Comparison of ENCODE assay signal across 16 cellular contexts in genomic region chr10:131569851-131570715, GRCh38.
DNase-seq lines count a peak whose midpoint lies in the region; ATAC-seq and TF ChIP-seq lines count a peak whose summit lies in the region.
"Had no signal": no experiment of that assay in that cellular context is flagged by ENCODE, and none has a peak within 500 bp of the region (broad histone marks: within the 10 kb centered on the region; RNA-seq: fewer than 3 reads in every experiment).

No MANE protein-coding gene starts in this region.

- H3K79me2 ChIP-seq in SK-N-SH (ENCODE audit: insufficient read depth) (no peaks in the 10 kb centered on the region), hepatocyte (no peaks in the 10 kb centered on the region)

- H3K9ac ChIP-seq in SK-N-SH = no peak overlapping the region

- H3K27ac ChIP-seq in SK-N-SH (ENCODE audit: low read depth in 2 of 2, low read length in 1 of 2) (no peak overlapping the region), hepatocyte (no peak overlapping the region), gastroesophageal sphincter (no peak overlapping the region)
- H3K27ac ChIP-seq: tibial artery had no signal

- 0 out of 2 replicates have a peak, but pooled peaks cover under 1% of the 10 kb centered on the region for H3K9me3 ChIP-seq in SK-N-SH
- no peaks in the 10 kb centered on the region for H3K9me3 ChIP-seq in hepatocyte (ENCODE audit: low read depth)
- H3K9me3 ChIP-seq in gastroesophageal sphincter = peaks cover 0 to 24% (median 0%) of the 10 kb centered on the region in 3 donors

- TF ChIP-seq EP300 in SK-N-SH (IDR thresholded peaks at IDR 0.05; ENCODE audit: borderline replicate concordance in 1 of 2, low read depth in 1 of 2, low read length in 1 of 2) (no peak), gastroesophageal sphincter (IDR thresholded peaks at IDR 0.05) (no peak)

- H3K4me2 ChIP-seq in SK-N-SH = no peak overlapping the region
- H3K4me2 ChIP-seq in hepatocyte = no peak overlapping the region

- no peaks in the 10 kb centered on the region for H3K9me2 ChIP-seq in SK-N-SH
- no peaks in the 10 kb centered on the region for H3K9me2 ChIP-seq in hepatocyte (replicated peaks; ENCODE audit: insufficient read depth)

- TF ChIP-seq POLR2A in gastroesophageal sphincter (IDR thresholded peaks at IDR 0.05) = no peak

- H3K27me3 ChIP-seq in SK-N-SH (ENCODE audit: insufficient read depth) (no peaks in the 10 kb centered on the region), hepatocyte (peaks cover 3% of the 10 kb centered on the region), gastroesophageal sphincter (peaks cover 56% of the 10 kb centered on the region)
- H3K27me3 ChIP-seq: tibial artery had no signal

- no peak overlapping the region for H3K4me3 ChIP-seq in SK-N-SH (ENCODE audit: low read depth in 2 of 2, low read length in 1 of 2)
- H3K4me3 ChIP-seq in hepatocyte = no peak overlapping the region
- H3K4me3 ChIP-seq in gastroesophageal sphincter = no peak overlapping the region
- H3K4me3 ChIP-seq: tibial artery had no signal

- CTCF ChIA-PET in SK-N-SH (lab: Yijun Ruan, JAX) = interaction anchor here (0.5 to 2.4 kb wide), 4 partner anchors 8 to 303 kb away, joined by 3 to 6 read pairs (median 4); no protein-coding TSS in a partner anchor

- POLR2A ChIA-PET in SK-N-SH (lab: Yijun Ruan, JAX) = no interaction called here

- H3K36me3 ChIP-seq in SK-N-SH (replicated peaks in 1 of 2; ENCODE audit: control insufficient read depth in 1 of 2, insufficient read depth in 2 of 2, low read length in 1 of 2) = no peaks in the 10 kb centered on the region
- H3K36me3 ChIP-seq in hepatocyte (replicated peaks; ENCODE audit: insufficient read depth, low read depth) = no peaks in the 10 kb centered on the region
- H3K36me3 ChIP-seq in gastroesophageal sphincter = no peaks in the 10 kb centered on the region
- H3K36me3 ChIP-seq: tibial artery had no signal

- H3F3A ChIP-seq in SK-N-SH (replicated peaks; ENCODE audit: insufficient read depth) = no peaks in the 10 kb centered on the region

- no peaks in the 10 kb centered on the region for H3K4me1 ChIP-seq in SK-N-SH (ENCODE audit: control insufficient read depth in 1 of 2, insufficient read depth in 2 of 2, low read depth in 1 of 2, low read length in 1 of 2)
- H3K4me1 ChIP-seq in hepatocyte (ENCODE audit: insufficient read depth) = no peaks in the 10 kb centered on the region
- H3K4me1 ChIP-seq in gastroesophageal sphincter = no peaks in the 10 kb centered on the region
- H3K4me1 ChIP-seq: tibial artery had no signal

- DNase-seq in SK-N-SH = peak; percentile 41
- DNase-seq in hepatocyte (ENCODE audit: low spot score) = no peak
- DNase-seq in retina = peak; percentile 48
- no peak for DNase-seq in COLO829 (ENCODE audit: low spot score)
- DNase-seq in D341Med (ENCODE audit: low spot score) = no peak
- DNase-seq: activated effector memory CD4-positive, alpha-beta T cell treated with Interleukin-2 at 50 U/mL for 16 hours; CD4-positive, alpha-beta T cell; mesenchymal stem cell; NCI-H345; nucleus accumbens; PC-3; stimulated activated CD4-positive, alpha-beta T cell treated with anti-CD3 and anti-CD28 coated beads, Interleukin-4, amount 100 ng/mL, for 24 hours had no signal

- no peak for TF ChIP-seq CTCF in SK-N-SH (IDR thresholded peaks at IDR 0.05)
- peak; percentile 32; the same call in 1 of the 2 replicates for TF ChIP-seq CTCF in LNCAP (IDR thresholded peaks at IDR 0.05)
- peak; percentile 19 for TF ChIP-seq CTCF in hepatocyte (IDR thresholded peaks at IDR 0.05; ENCODE audit: poor library complexity)
- no peak for TF ChIP-seq CTCF in gastroesophageal sphincter (IDR thresholded peaks at IDR 0.05)

- H2AFZ ChIP-seq in SK-N-SH (ENCODE audit: low read depth) = no peak overlapping the region
- no peak overlapping the region for H2AFZ ChIP-seq in hepatocyte

- peak; percentile 24; the same call in 1 of the 2 replicates for TF ChIP-seq RAD21 in SK-N-SH (IDR thresholded peaks at IDR 0.05; ENCODE audit: low read length)

- WGBS in SK-N-SH (ENCODE audit: low lambda C conversion rate) = 41% methylated on average over 10 of the region's 21 CpGs
- 80% methylated on average over 17 of the region's 21 CpGs for WGBS in hepatocyte (ENCODE audit: low lambda C conversion rate, missing lambda C conversion rate)
- WGBS in gastroesophageal sphincter (ENCODE audit: low coverage in 1 of 2), 2 donors = 45 to 61% methylated on average over 4 of the region's 21 CpGs

- ATAC-seq in SK-N-SH treated with all-trans-retinoic acid at 6 μM for 48 hours (no peak), gastroesophageal sphincter (no peak)
- ATAC-seq: PC-3 had no signal

- no peaks in the 10 kb centered on the region for H4K20me1 ChIP-seq in SK-N-SH (ENCODE audit: insufficient read depth)
- H4K20me1 ChIP-seq in hepatocyte (ENCODE audit: insufficient read depth, poor library complexity, severe bottlenecking) = no peaks in the 10 kb centered on the region

TF ChIP-seq in SK-N-SH, 30 proteins besides CTCF, POLR2A, EP300 and RAD21 (continues in another document):
- TF ChIP-seq JUND (IDR thresholded peaks at IDR 0.05) (no peak), EZH2phosphoT487 (IDR thresholded peaks at IDR 0.05; ENCODE audit: borderline replicate concordance, low read depth) (no peak), TEAD4 (IDR thresholded peaks at IDR 0.05; ENCODE audit: borderline replicate concordance, insufficient read depth) (no peak), GABPA (IDR thresholded peaks at IDR 0.05; ENCODE audit: low read depth) (no peak), FOXM1 (IDR thresholded peaks at IDR 0.05; ENCODE audit: low read depth) (no peak), PBX3 (IDR thresholded peaks at IDR 0.05) (no peak), SIN3A (IDR thresholded peaks at IDR 0.05; ENCODE audit: borderline replicate concordance, low read depth, low read length) (no peak), YY1 (IDR thresholded peaks at IDR 0.05; ENCODE audit: low read depth) (no peak)
- TF ChIP-seq, protein P1, sequence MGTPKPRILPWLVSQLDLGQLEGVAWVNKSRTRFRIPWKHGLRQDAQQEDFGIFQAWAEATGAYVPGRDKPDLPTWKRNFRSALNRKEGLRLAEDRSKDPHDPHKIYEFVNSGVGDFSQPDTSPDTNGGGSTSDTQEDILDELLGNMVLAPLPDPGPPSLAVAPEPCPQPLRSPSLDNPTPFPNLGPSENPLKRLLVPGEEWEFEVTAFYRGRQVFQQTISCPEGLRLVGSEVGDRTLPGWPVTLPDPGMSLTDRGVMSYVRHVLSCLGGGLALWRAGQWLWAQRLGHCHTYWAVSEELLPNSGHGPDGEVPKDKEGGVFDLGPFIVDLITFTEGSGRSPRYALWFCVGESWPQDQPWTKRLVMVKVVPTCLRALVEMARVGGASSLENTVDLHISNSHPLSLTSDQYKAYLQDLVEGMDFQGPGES (IDR thresholded peaks at IDR 0.05; ENCODE audit: low read depth, low read length) = no peak

TF ChIP-seq in SK-N-SH treated with all-trans-retinoic acid at 6 μM for 48 hours, 23 proteins besides CTCF, POLR2A, EP300 and RAD21:
- TF ChIP-seq ZNF565 (CRISPR knock-in tag; conservative IDR thresholded peaks at IDR 0.05; ENCODE audit: low read depth) (no peak), OSR1 (CRISPR knock-in tag; IDR thresholded peaks at IDR 0.05) (no peak), ZFP3 (CRISPR knock-in tag; IDR thresholded peaks at IDR 0.05) (no peak), RARB (CRISPR knock-in tag; IDR thresholded peaks at IDR 0.05) (no peak)
- TF ChIP-seq, protein P2, sequence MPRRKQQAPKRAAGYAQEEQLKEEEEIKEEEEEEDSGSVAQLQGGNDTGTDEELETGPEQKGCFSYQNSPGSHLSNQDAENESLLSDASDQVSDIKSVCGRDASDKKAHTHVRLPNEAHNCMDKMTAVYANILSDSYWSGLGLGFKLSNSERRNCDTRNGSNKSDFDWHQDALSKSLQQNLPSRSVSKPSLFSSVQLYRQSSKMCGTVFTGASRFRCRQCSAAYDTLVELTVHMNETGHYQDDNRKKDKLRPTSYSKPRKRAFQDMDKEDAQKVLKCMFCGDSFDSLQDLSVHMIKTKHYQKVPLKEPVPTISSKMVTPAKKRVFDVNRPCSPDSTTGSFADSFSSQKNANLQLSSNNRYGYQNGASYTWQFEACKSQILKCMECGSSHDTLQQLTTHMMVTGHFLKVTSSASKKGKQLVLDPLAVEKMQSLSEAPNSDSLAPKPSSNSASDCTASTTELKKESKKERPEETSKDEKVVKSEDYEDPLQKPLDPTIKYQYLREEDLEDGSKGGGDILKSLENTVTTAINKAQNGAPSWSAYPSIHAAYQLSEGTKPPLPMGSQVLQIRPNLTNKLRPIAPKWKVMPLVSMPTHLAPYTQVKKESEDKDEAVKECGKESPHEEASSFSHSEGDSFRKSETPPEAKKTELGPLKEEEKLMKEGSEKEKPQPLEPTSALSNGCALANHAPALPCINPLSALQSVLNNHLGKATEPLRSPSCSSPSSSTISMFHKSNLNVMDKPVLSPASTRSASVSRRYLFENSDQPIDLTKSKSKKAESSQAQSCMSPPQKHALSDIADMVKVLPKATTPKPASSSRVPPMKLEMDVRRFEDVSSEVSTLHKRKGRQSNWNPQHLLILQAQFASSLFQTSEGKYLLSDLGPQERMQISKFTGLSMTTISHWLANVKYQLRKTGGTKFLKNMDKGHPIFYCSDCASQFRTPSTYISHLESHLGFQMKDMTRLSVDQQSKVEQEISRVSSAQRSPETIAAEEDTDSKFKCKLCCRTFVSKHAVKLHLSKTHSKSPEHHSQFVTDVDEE (CRISPR knock-in tag; IDR thresholded peaks at IDR 0.05) = no peak
- TF ChIP-seq, protein P3, sequence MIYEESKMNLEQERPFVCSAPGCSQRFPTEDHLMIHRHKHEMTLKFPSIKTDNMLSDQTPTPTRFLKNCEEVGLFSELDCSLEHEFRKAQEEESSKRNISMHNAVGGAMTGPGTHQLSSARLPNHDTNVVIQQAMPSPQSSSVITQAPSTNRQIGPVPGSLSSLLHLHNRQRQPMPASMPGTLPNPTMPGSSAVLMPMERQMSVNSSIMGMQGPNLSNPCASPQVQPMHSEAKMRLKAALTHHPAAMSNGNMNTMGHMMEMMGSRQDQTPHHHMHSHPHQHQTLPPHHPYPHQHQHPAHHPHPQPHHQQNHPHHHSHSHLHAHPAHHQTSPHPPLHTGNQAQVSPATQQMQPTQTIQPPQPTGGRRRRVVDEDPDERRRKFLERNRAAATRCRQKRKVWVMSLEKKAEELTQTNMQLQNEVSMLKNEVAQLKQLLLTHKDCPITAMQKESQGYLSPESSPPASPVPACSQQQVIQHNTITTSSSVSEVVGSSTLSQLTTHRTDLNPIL (CRISPR knock-in tag; IDR thresholded peaks at IDR 0.05; ENCODE audit: low read depth) = no peak

Comparison
In these comparisons a context has a peak if more than half of its experiments do, and no peak if none do; other contexts are left out.
1. DNase-seq: peak in SK-N-SH (single experiment) and retina (single experiment); none in hepatocyte (single experiment), COLO829 (single experiment) and D341Med (single experiment).
2. CTCF ChIP-seq: peak in LNCAP (single experiment) and hepatocyte (single experiment); none in SK-N-SH (single experiment) and gastroesophageal sphincter (0 of 4).